ENCODE assay signal across 8 cellular contexts in the genomic region with DNA sequence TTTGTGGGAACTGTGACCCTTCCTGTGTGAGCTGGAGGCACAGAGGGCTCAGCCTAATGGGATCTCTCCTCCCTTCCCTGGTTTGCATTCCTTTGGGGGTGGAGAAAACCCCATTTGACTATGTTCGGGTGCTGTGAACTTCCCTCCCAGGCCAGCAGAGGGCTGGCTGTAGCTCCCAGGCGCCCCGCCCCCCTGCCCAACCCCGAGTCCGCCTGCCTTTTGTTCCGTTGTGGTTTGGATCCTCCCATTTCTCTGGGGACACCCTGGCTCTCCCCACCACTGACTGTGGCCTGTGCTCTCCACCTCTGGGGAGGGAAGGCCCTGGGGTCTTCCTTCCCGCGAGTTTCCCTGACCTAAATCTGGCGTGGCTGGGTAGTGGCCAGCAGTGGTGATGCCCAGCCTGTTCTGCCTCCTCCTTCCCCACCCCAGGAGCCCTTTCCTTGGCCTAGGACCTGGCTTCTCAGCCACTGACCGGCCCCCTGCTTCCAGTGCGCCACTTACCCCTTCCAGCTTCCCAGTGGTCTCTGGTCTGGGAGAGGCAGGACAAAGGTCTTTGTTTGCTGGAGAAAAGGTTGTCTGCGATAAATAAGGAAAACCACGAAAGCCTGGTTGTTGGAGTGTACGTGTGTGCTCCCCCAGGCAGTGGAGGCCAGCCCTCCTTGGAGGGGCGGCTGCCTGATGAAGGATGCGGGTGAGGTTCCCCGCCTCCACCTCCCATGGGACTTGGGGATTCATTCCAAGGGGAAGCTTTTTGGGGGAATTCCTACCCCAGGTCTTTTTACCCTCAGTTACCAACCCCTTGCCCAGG. TPM values are rescaled to one million over a fixed set of nuclear protein-coding genes. Genes with fewer than 3 reads are reported as not detected.
A peak's percentile ranks its signal among the peaks of the same experiment; 100 is the strongest.
DNase-seq lines count a peak whose midpoint lies in the region; ATAC-seq and TF ChIP-seq lines count a peak whose summit lies in the region.

No MANE protein-coding gene starts in this region.

- no peak for TF ChIP-seq EP300 in upper lobe of left lung (IDR thresholded peaks at IDR 0.05)

- H3K9me3 ChIP-seq in Panc1 (ENCODE audit: control insufficient read depth, insufficient read depth, low read depth, low read length): no peaks in the 10 kb centered on the region
- H3K9me3 ChIP-seq in upper lobe of left lung: no peaks in the 10 kb centered on the region

- peaks cover 64% of the 10 kb centered on the region for H3K36me3 Mint-ChIP-seq in GM23338 (ENCODE audit: low read depth)

- TF ChIP-seq CTCF in BJ (IDR thresholded peaks at IDR 0.05; ENCODE audit: insufficient read depth, low read depth, low read length) (peak; percentile 97), GM23338 (conservative IDR thresholded peaks at IDR 0.05; ENCODE audit: low read depth in 2 of 2) (peak; percentile 68 to 74), Panc1 (IDR thresholded peaks at IDR 0.05) (peak; percentile 90), fibroblast of the aortic adventitia (IDR thresholded peaks at IDR 0.05; ENCODE audit: insufficient read depth, low read length) (peak; percentile 94), upper lobe of left lung (IDR thresholded peaks at IDR 0.05) (peak; percentile 78 to 93 (median 90))

- H3K4me3 ChIP-seq in BJ (ENCODE audit: low read depth, low read length) (peak overlapping the region; percentile 94), GM23338 (peak overlapping the region; percentile 99), Panc1 (ENCODE audit: low read depth in 2 of 2, low read length in 2 of 2) (peak overlapping the region; percentile 94 to 99), fibroblast of the aortic adventitia (ENCODE audit: low read depth, low read length) (peak overlapping the region; percentile 97), upper lobe of left lung (peak overlapping the region in 1 of 4 donors; percentile 80)

- H3K4me1 Mint-ChIP-seq in GM23338: peaks cover 30% of the 10 kb centered on the region

- H3K27me3 Mint-ChIP-seq in GM23338 (ENCODE audit: insufficient read depth, low read depth, poor library complexity): peaks cover 20% of the 10 kb centered on the region

- no peaks in the 10 kb centered on the region for H3K27me3 ChIP-seq in BJ (ENCODE audit: control insufficient read depth, insufficient read depth, low read length)
- no peaks in the 10 kb centered on the region for H3K27me3 ChIP-seq in GM23338 (ENCODE audit: insufficient read depth)
- H3K27me3 ChIP-seq in Panc1 (ENCODE audit: control insufficient read depth, insufficient read depth, low read length): no peaks in the 10 kb centered on the region
- H3K27me3 ChIP-seq in upper lobe of left lung: no peaks in the 10 kb centered on the region

- no peak overlapping the region for H2AFZ ChIP-seq in GM23338

- peak overlapping the region; percentile 74 for H3K27ac Mint-ChIP-seq in GM23338

- CTCF ChIA-PET in BJ (lab: Yijun Ruan, JAX) (interaction anchor here (0.6 to 8.9 kb wide), 52 partner anchors 8 to 304 kb away, joined by 3 to 338 read pairs (median 5); partner anchors contain the start of genes RSPH9 and TJAP1), Panc1 (lab: Charles Lee) (interaction anchor here (0.6 to 1.6 kb wide), 4 partner anchors 109 to 304 kb away, joined by 3 to 7 read pairs (median 6); no protein-coding TSS in a partner anchor)

- H3K4me1 ChIP-seq in GM23338 (ENCODE audit: insufficient read depth) (peaks cover 33% of the 10 kb centered on the region), Panc1 (ENCODE audit: control insufficient read depth, insufficient read depth, low read length) (peaks cover 39% of the 10 kb centered on the region), upper lobe of left lung (peaks cover 34 to 53% (median 41%) of the 10 kb centered on the region in 4 donors)

- H3K36me3 ChIP-seq in BJ (ENCODE audit: control insufficient read depth, insufficient read depth, low read length): peaks cover 38% of the 10 kb centered on the region
- peaks cover 19% of the 10 kb centered on the region for H3K36me3 ChIP-seq in GM23338 (ENCODE audit: insufficient read depth)
- H3K36me3 ChIP-seq in Panc1 (ENCODE audit: control insufficient read depth, insufficient read depth, low read length): peaks cover 7% of the 10 kb centered on the region
- H3K36me3 ChIP-seq in upper lobe of left lung: peaks cover 24 to 43% (median 33%) of the 10 kb centered on the region in 4 donors

- peak overlapping the region; percentile 100 for H3K4me2 ChIP-seq in GM23338

- H3F3A ChIP-seq in GM23338 (replicated peaks; ENCODE audit: low read depth): no peaks in the 10 kb centered on the region

- no peaks in the 10 kb centered on the region for H3K9me2 ChIP-seq in GM23338 (ENCODE audit: insufficient read depth)

- POLR2A ChIA-PET in BJ (lab: Charles Lee): interaction anchor here (0.6 to 1.0 kb wide), 2 partner anchors 14 to 301 kb away, joined by 6 to 8 read pairs; no protein-coding TSS in a partner anchor
- POLR2A ChIA-PET in Panc1 (lab: Charles Lee): interaction anchor here (0.6 kb wide), 1 partner anchor 60 kb away, joined by 5 read pairs; no protein-coding TSS in a partner anchor

- no peak for DNase-seq in BJ (ENCODE audit: low read depth)
- DNase-seq in GM23338 (ENCODE audit: low spot score): peak; percentile 96
- no peak for DNase-seq in Panc1 (ENCODE audit: low read depth, low spot score)
- peak; percentile 33 for DNase-seq in activated T-helper 9 cell treated with anti-CD3 and anti-CD28 coated beads, Interleukin-2, amount 50 U/mL, for 16 hours (ENCODE audit: low read depth)
- peak; percentile 74 for DNase-seq in fibroblast of the aortic adventitia (ENCODE audit: low read depth)
- peak in 44 of 56 donors; percentile 7 to 62 (median 29) for DNase-seq in nucleus accumbens (lab: John Stamatoyannopoulos, UW)
- peak; percentile 88 to 94 for DNase-seq in upper lobe of left lung

- H3K27ac ChIP-seq in GM23338 (ENCODE audit: low read depth): peak overlapping the region; percentile 87; the same call in 1 of the 2 replicates
- H3K27ac ChIP-seq in Panc1 (ENCODE audit: low read length): peak overlapping the region; percentile 99
- H3K27ac ChIP-seq in upper lobe of left lung: peak overlapping the region; percentile 8 to 96 (median 52)

- TF ChIP-seq POLR2A in upper lobe of left lung (IDR thresholded peaks at IDR 0.05): no peak

- peaks cover 71% of the 10 kb centered on the region for H3K79me2 ChIP-seq in GM23338 (replicated peaks; ENCODE audit: insufficient read depth)

- in situ Hi-C loops in Panc1 (cut with HindIII; ENCODE audit: low pct_unique_long_range_greater_than_20kb, low sequenced_read_pairs): no loop called here

- peak; percentile 37 for ATAC-seq in GM23338
- ATAC-seq in Panc1: 0 out of 2 replicates have a peak, but pooled peaks have one; percentile 9
- ATAC-seq in upper lobe of left lung (ENCODE audit: low FRiP score in 2 of 2): peak; percentile 51 to 73
- ATAC-seq in HG02973 (IDR thresholded peaks at IDR 0.05; ENCODE audit: unreplicated experiment): no peak

- intact Hi-C loops in Panc1 (cut with micrococcal nuclease; ENCODE audit: unreplicated experiment): loop anchor here (5.0 kb wide), 1 partner anchor 108 kb away; no protein-coding TSS in a partner anchor

- BruUV-seq in Panc1 (replicated peaks; lab: Mats Ljungman, UMichigan): no TSS peak

- H3K9me3 Mint-ChIP-seq in GM23338: peaks cover 3% of the 10 kb centered on the region; the same call in 1 of the 3 replicates

- peak overlapping the region; percentile 98 for H3K4me3 Mint-ChIP-seq in GM23338

- H4K20me1 ChIP-seq in GM23338 (replicated peaks; ENCODE audit: insufficient read depth): peaks cover 25% of the 10 kb centered on the region; the same call in 1 of the 2 replicates

- WGBS in upper lobe of left lung, 2 donors: 27 to 38% methylated on average over 17 of the region's 17 CpGs

TF ChIP-seq in GM23338, 12 proteins besides CTCF, POLR2A, EP300 and RAD21 (continues in another document):
- TF ChIP-seq EZH2 (IDR thresholded peaks at IDR 0.05; ENCODE audit: low read depth, unreplicated experiment): no peak

RNA-seq across cellular contexts. Expression of gene VEGFA, which starts 5.0 kb away (rescaled TPM):
- polyA plus RNA-seq in BJ (2011; rRNA removed): 197 and 357 TPM in 2 replicates
- 201 and 248 TPM in 2 replicates for polyA minus RNA-seq in BJ (2011; rRNA and poly(A)+ RNA removed)
- total RNA-seq in GM23338 (2014; rRNA removed; shearing (Covaris generic)): 55.9 and 61.1 TPM in 2 replicates
- 10.9 and 13.3 TPM in 2 replicates for polyA plus RNA-seq in GM23338 (2016; fragmentation: Nextera tagmentation; extraction: Ambion mirVana)
- total RNA-seq in Panc1 (2021; ENCODE audit: unreplicated experiment): 98.7 TPM
- 118 TPM for polyA plus RNA-seq in Panc1 (2012; ENCODE audit: insufficient read length)
- 98.9 and 163 TPM in 2 replicates for total RNA-seq in fibroblast of the aortic adventitia (ENCODE audit: low replicate concordance)
- 100 to 1,000 TPM; 129 to 564 (median 261) TPM for total RNA-seq in upper lobe of left lung

Comparison
In these comparisons a context has a peak if more than half of its experiments do, and no peak if none do; other contexts are left out.
1. DNase-seq: peak in GM23338 (single experiment), activated T-helper 9 cell treated with anti-CD3 and anti-CD28 coated beads, Interleukin-2, amount 50 U/mL, for 16 hours (single experiment), fibroblast of the aortic adventitia (single experiment), nucleus accumbens (44 of 56) and upper lobe of left lung (2 of 2); none in BJ (single experiment) and Panc1 (single experiment).
2. Peak in every context shown above with its lines, with median percentiles within 50 percentile points of each other: CTCF ChIP-seq and H3K27ac ChIP-seq.